ENCODE assay signal across 2 cellular contexts in the genomic region with DNA sequence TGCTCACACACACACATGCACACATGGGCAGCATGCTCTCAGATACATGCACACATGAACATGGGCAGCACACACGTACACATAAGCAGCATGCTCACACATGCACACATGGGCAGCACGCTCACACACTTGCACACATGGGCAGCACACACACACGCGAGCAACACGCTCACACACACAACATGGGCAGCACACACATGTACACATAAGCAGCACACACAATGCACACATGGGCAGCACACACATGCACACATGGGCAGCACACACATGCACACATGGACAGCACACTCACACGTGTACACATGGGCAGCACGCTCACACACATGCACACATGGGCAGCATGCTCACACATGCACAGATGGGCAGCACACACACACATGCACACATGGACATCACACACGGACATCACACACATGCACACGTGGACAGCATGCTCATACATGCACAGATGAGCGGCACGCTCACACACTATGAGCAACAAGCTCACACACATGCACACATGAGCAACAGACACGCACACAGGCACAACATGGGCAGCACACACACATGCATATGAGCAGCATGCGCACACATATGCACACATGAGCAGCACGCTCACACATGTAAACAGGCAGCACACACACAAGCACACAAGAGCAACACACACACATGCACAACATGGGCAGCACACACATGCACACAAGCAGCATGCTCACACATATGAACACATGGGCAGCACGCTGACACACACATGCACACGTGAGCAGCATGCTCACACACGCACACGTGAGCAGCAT.
TF ChIP-seq lines count a peak whose summit lies in the region.

No MANE protein-coding gene starts in this region.

TF ChIP-seq in IMR-90, 13 proteins besides CTCF, POLR2A, EP300 and RAD21:
- TF ChIP-seq CEBPB (IDR thresholded peaks at IDR 0.05; ENCODE audit: low read depth, low read length) (no peak), FOS (IDR thresholded peaks at IDR 0.05; ENCODE audit: low read depth, low read length) (no peak), RFX5 (IDR thresholded peaks at IDR 0.05; ENCODE audit: low read depth, low read length) (no peak), MXI1 (IDR thresholded peaks at IDR 0.05; ENCODE audit: borderline replicate concordance, low read depth, low read length) (no peak), RCOR1 (IDR thresholded peaks at IDR 0.05; ENCODE audit: insufficient replicate concordance, low read length) (no peak), BHLHE40 (IDR thresholded peaks at IDR 0.05; ENCODE audit: low read depth, low read length) (no peak), MAZ (IDR thresholded peaks at IDR 0.05; ENCODE audit: borderline replicate concordance, low read depth, low read length) (no peak), NFE2L2 (IDR thresholded peaks at IDR 0.05; ENCODE audit: low read depth, low read length) (no peak), MAFK (IDR thresholded peaks at IDR 0.05; ENCODE audit: low read depth, low read length) (no peak)
- TF ChIP-seq, protein P1, sequence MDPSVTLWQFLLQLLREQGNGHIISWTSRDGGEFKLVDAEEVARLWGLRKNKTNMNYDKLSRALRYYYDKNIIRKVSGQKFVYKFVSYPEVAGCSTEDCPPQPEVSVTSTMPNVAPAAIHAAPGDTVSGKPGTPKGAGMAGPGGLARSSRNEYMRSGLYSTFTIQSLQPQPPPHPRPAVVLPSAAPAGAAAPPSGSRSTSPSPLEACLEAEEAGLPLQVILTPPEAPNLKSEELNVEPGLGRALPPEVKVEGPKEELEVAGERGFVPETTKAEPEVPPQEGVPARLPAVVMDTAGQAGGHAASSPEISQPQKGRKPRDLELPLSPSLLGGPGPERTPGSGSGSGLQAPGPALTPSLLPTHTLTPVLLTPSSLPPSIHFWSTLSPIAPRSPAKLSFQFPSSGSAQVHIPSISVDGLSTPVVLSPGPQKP (IDR thresholded peaks at IDR 0.05; ENCODE audit: borderline replicate concordance, low read depth, low read length): no peak
TF ChIP-seq in IMR-90: peak in this region for 0.

TF ChIP-seq in endothelial cell of umbilical vein, 7 proteins besides CTCF, POLR2A, EP300 and RAD21:
- TF ChIP-seq GATA2 (IDR thresholded peaks at IDR 0.05; ENCODE audit: insufficient read depth, insufficient read length, low read depth, low read length): no peak
- no peak for TF ChIP-seq MYC (IDR thresholded peaks at IDR 0.05; ENCODE audit: low read depth, low read length)
- no peak for TF ChIP-seq JUN (IDR thresholded peaks at IDR 0.05; ENCODE audit: borderline replicate concordance, insufficient read depth, insufficient read length, low read depth)
- TF ChIP-seq EZH2 (IDR thresholded peaks at IDR 0.05; ENCODE audit: borderline replicate concordance, low read depth, low read length, severe bottlenecking): no peak
- TF ChIP-seq, protein P2, sequence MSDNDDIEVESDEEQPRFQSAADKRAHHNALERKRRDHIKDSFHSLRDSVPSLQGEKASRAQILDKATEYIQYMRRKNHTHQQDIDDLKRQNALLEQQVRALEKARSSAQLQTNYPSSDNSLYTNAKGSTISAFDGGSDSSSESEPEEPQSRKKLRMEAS (IDR thresholded peaks at IDR 0.05; ENCODE audit: insufficient read depth, insufficient read length): peak; percentile 20
- no peak for TF ChIP-seq POLR2AphosphoS5 (IDR thresholded peaks at IDR 0.05; ENCODE audit: insufficient read depth, low read depth, low read length)
- no peak for TF ChIP-seq FOS (IDR thresholded peaks at IDR 0.05; ENCODE audit: borderline replicate concordance, insufficient read depth, low read length)
TF ChIP-seq in endothelial cell of umbilical vein: peak in this region for 1.
